8 cellular contexts compared by ENCODE assay signal in genomic region chr16:46973457-46974324, GRCh38. TPM values are rescaled to one million over a fixed set of nuclear protein-coding genes. Genes with fewer than 3 reads are reported as not detected.
DNase-seq lines count a peak whose midpoint lies in the region; ATAC-seq and TF ChIP-seq lines count a peak whose summit lies in the region.

Gene DNAJA2 (minus strand): TSS chr16:46973674. CDS start chr16:46973572, 102 bp downstream.

- H3K27me3 ChIP-seq in left ventricle myocardium inferior (ENCODE audit: low read depth) (no peaks in the 10 kb centered on the region), upper lobe of right lung (no peaks in the 10 kb centered on the region)

- peaks cover 60% of the 10 kb centered on the region for H3K4me1 ChIP-seq in left ventricle myocardium inferior
- H3K4me1 ChIP-seq in upper lobe of right lung, result peaks cover 30% of the 10 kb centered on the region

- DNase-seq in GM13976 (ENCODE audit: low spot score) (peak; percentile 94), NCI-H1436 (lab: John Stamatoyannopoulos, UW) (peak; percentile 86), amniotic epithelial cell (ENCODE audit: low read depth) (peak; percentile 82), left ventricle myocardium inferior (peak; percentile 93), progenitor cell of endocrine pancreas (ENCODE audit: low spot score, unreplicated experiment) (peak; percentile 91), upper lobe of right lung (peak; percentile 97)

- peak within 1 kb of the TSS; percentile 98 for H3K27ac ChIP-seq in left ventricle myocardium inferior (replicated peaks)
- peak within 1 kb of the TSS; percentile 96 for H3K27ac ChIP-seq in upper lobe of right lung

- H3K27me3 Mint-ChIP-seq in progenitor cell of endocrine pancreas, result no peaks in the 10 kb centered on the region

- peak within 1 kb of the TSS; percentile 95 for H3K4me3 Mint-ChIP-seq in progenitor cell of endocrine pancreas (ENCODE audit: low read depth)

- in situ Hi-C loops in GM13976 (cut with MboI; ENCODE audit: low sequenced_read_pairs, unreplicated experiment), result loop anchor here (25.0 kb wide), 1 partner anchor 164 kb away; the partner anchor contains the start of gene NETO2

- H3K4me3 ChIP-seq in left ventricle myocardium inferior (peak within 1 kb of the TSS; percentile 87), upper lobe of right lung (peak within 1 kb of the TSS; percentile 76)

- H3K36me3 Mint-ChIP-seq in progenitor cell of endocrine pancreas (ENCODE audit: insufficient read depth), result peaks cover 10% of the 10 kb centered on the region

- intact Hi-C loops in T-helper 1 cell treated with Interleukin-12 subunit alpha and Interleukin-12 subunit beta and Interleukin-4 antibody, amounts not matched to agents 30 ng/mL and 1 ng/mL, for 36 hours (cut with micrococcal nuclease), result loop anchor here (1.0 to 5.0 kb wide), 16 partner anchors 19 to 1638 kb away; partner anchors contain the start of genes C16orf87, ITFG1, LONP2 and ORC6
- intact Hi-C loops in left ventricle myocardium inferior (cut with micrococcal nuclease), result no loop called here
- intact Hi-C loops in upper lobe of right lung (cut with DNase I), result no loop called here

- H3K27ac Mint-ChIP-seq in progenitor cell of endocrine pancreas, result peak within 1 kb of the TSS; percentile 99

- H3K36me3 ChIP-seq in left ventricle myocardium inferior (peaks cover 26% of the 10 kb centered on the region), upper lobe of right lung (peaks cover 26% of the 10 kb centered on the region)

- TF ChIP-seq CTCF in GM13976 (IDR thresholded peaks at IDR 0.05; ENCODE audit: borderline replicate concordance, control extremely low read depth, extremely low read depth, insufficient read depth, missing control alignments) (no peak), left ventricle myocardium inferior (IDR thresholded peaks at IDR 0.05; ENCODE audit: borderline replicate concordance) (peak; percentile 29), progenitor cell of endocrine pancreas (IDR thresholded peaks at IDR 0.05; ENCODE audit: unreplicated experiment) (no peak), upper lobe of right lung (IDR thresholded peaks at IDR 0.05) (no peak)

- H3K4me1 Mint-ChIP-seq in progenitor cell of endocrine pancreas (ENCODE audit: low read depth), result peaks cover 28% of the 10 kb centered on the region

- H3K9me3 ChIP-seq in left ventricle myocardium inferior (replicated peaks) (no peaks in the 10 kb centered on the region), upper lobe of right lung (no peaks in the 10 kb centered on the region)

- no peaks in the 10 kb centered on the region for H3K9me3 Mint-ChIP-seq in progenitor cell of endocrine pancreas (ENCODE audit: low read depth)

- ATAC-seq in HG02798 (IDR thresholded peaks at IDR 0.05; ENCODE audit: poor library complexity, unreplicated experiment) (peak; percentile 89), upper lobe of right lung (peak; percentile 99)

RNA-seq across cellular contexts. Expression of gene DNAJA2, which starts in this region (rescaled TPM):
- total RNA-seq in T-helper 1 cell treated with Interleukin-12 subunit alpha and Interleukin-12 subunit beta and Interleukin-4 antibody, amounts not matched to agents 30 ng/mL and 1 ng/mL, for 36 hours, result 61.4 and 61.8 TPM in 2 replicates
- total RNA-seq in left ventricle myocardium inferior (90.8 TPM), progenitor cell of endocrine pancreas (62.8 and 63.7 TPM in 2 replicates), upper lobe of right lung (43.4 TPM)

Comparison
In these comparisons a context has a peak if more than half of its experiments do, and no peak if none do; other contexts are left out.
1. Peak in every context shown above with its lines: DNase-seq, ATAC-seq, H3K4me3 ChIP-seq and H3K27ac ChIP-seq.